In genomic region chr17:42451270-42451669, GRCh38 we compare ENCODE assay signal across 1 cellular context. TPM values are rescaled to one million over a fixed set of nuclear protein-coding genes. Genes with fewer than 3 reads are reported as not detected.
"Had no signal": no experiment of that assay in that cellular context is flagged by ENCODE, and none has a peak within 500 bp of the region (broad histone marks: within the 10 kb centered on the region; RNA-seq: fewer than 3 reads in every experiment).

No MANE protein-coding gene starts in this region.

RNA-seq across cellular contexts. Expression of gene CAVIN1, which starts 28.2 kb away (rescaled TPM):
- total RNA-seq: naive thymus-derived CD8-positive, alpha-beta T cell had no signal
